In the genomic region with DNA sequence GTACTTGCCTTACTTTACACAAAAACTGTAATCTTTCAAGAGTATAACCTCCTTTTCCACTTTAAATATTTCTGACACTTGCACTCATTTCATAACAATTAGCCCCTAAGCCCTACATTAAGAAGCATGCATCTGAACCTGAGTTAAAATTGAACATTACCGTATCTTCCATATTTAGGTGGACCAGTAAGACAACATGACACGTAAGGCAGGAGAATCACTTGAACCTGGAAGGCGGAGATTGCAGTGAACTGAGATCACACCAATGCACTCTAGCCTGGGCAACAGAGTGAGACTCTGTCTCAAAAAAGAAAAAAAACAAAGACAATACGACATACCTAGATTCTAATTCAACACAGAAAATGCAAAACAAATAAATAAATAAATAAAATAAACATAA, we compare ENCODE assay signal across 1 cellular context.
TF ChIP-seq lines count a peak whose summit lies in the region.

No MANE protein-coding gene starts in this region.

TF ChIP-seq in IMR-90, 13 proteins besides CTCF, POLR2A, EP300 and RAD21:
- TF ChIP-seq RCOR1 (IDR thresholded peaks at IDR 0.05; ENCODE audit: insufficient replicate concordance, low read length), result no peak
- TF ChIP-seq, protein P1, sequence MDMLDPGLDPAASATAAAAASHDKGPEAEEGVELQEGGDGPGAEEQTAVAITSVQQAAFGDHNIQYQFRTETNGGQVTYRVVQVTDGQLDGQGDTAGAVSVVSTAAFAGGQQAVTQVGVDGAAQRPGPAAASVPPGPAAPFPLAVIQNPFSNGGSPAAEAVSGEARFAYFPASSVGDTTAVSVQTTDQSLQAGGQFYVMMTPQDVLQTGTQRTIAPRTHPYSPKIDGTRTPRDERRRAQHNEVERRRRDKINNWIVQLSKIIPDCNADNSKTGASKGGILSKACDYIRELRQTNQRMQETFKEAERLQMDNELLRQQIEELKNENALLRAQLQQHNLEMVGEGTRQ (IDR thresholded peaks at IDR 0.05; ENCODE audit: low read depth, low read length), result no peak
- no peak for TF ChIP-seq MAZ (IDR thresholded peaks at IDR 0.05; ENCODE audit: borderline replicate concordance, low read depth, low read length)
- TF ChIP-seq FOS (IDR thresholded peaks at IDR 0.05; ENCODE audit: low read depth, low read length), result no peak
TF ChIP-seq in IMR-90: peak in this region for 0.
